8 cellular contexts compared by ENCODE assay signal in genomic region chr19:17718988-17719711, GRCh38. TPM values are rescaled to one million over a fixed set of nuclear protein-coding genes. Genes with fewer than 3 reads are reported as not detected.
A peak's percentile ranks its signal among the peaks of the same experiment; 100 is the strongest.
DNase-seq lines count a peak whose midpoint lies in the region; ATAC-seq and TF ChIP-seq lines count a peak whose summit lies in the region.

MAP1S (plus strand) TSS chr19:17719480; CDS start chr19:17719503, 23 bp downstream.

- H3K36me3 ChIP-seq in subcutaneous abdominal adipose tissue (ENCODE audit: control insufficient read depth in 5 of 5, insufficient read depth in 5 of 5, low read length in 5 of 5): peaks cover 0 to 9% (median 6%) of the 10 kb centered on the region in 5 donors

- DNase-seq in AG08395 (ENCODE audit: low spot score) (peak; percentile 78), HL-60 (ENCODE audit: low read depth in 1 of 2, low spot score in 1 of 2) (peak; percentile 45 to 80), RKO (ENCODE audit: low spot score) (peak; percentile 73), foreskin fibroblast (peak; percentile 52 to 76), neural crest cell (ENCODE audit: low read depth, low spot score) (peak; percentile 82)
- peak; percentile 44 for DNase-seq in activated effector memory CD4-positive, alpha-beta T cell treated with Interleukin-2 at 50 U/mL for 16 hours

- TF ChIP-seq CTCF in HL-60 (IDR thresholded peaks at IDR 0.05; ENCODE audit: insufficient read depth, low read length) (no peak), foreskin fibroblast (IDR thresholded peaks at IDR 0.05; ENCODE audit: low read depth, low read length) (no peak), neural crest cell (conservative IDR thresholded peaks at IDR 0.05) (no peak)

- H3K4me3 Mint-ChIP-seq in neural crest cell: peak within 1 kb of the TSS; percentile 96

- H3K9ac ChIP-seq in subcutaneous abdominal adipose tissue (ENCODE audit: low read length in 5 of 5): peak within 1 kb of the TSS; percentile 68 to 94 (median 87)

- ATAC-seq in GM19023 (IDR thresholded peaks at IDR 0.05; ENCODE audit: unreplicated experiment): peak; percentile 79

- H3K36me3 Mint-ChIP-seq in neural crest cell (ENCODE audit: low read depth): no peaks in the 10 kb centered on the region

- H3K4me1 ChIP-seq in subcutaneous abdominal adipose tissue (ENCODE audit: control insufficient read depth in 5 of 5, insufficient read depth in 5 of 5, low read length in 5 of 5): peaks cover 12 to 56% (median 52%) of the 10 kb centered on the region in 5 donors

- no peaks in the 10 kb centered on the region for H3K27me3 Mint-ChIP-seq in neural crest cell (ENCODE audit: low read depth)

- H3K4me3 ChIP-seq in HL-60 (replicated peaks; ENCODE audit: insufficient read depth, low read length): peak within 1 kb of the TSS; percentile 98
- H3K4me3 ChIP-seq in foreskin fibroblast (ENCODE audit: low read depth in 1 of 2, low read length in 2 of 2): peak within 1 kb of the TSS; percentile 81 to 93
- peak within 1 kb of the TSS; percentile 81 to 91 (median 89) for H3K4me3 ChIP-seq in subcutaneous abdominal adipose tissue (ENCODE audit: low read depth in 1 of 5, low read length in 5 of 5)

- H3K27ac ChIP-seq in HL-60 (replicated peaks) (peak within 1 kb of the TSS; percentile 73), subcutaneous abdominal adipose tissue (ENCODE audit: low read depth, low read length) (peak within 1 kb of the TSS; percentile 37)

- peaks cover 31% of the 10 kb centered on the region for H3K4me1 Mint-ChIP-seq in neural crest cell

- H3K9me3 ChIP-seq in subcutaneous abdominal adipose tissue (ENCODE audit: control insufficient read depth in 5 of 5, low read length in 5 of 5): no peaks in the 10 kb centered on the region

- no peaks in the 10 kb centered on the region for H3K9me3 Mint-ChIP-seq in neural crest cell

- H3K27me3 ChIP-seq in HL-60 (ENCODE audit: insufficient read depth, poor library complexity, severe bottlenecking) (no peaks in the 10 kb centered on the region), subcutaneous abdominal adipose tissue (ENCODE audit: control insufficient read depth in 5 of 5, insufficient read depth in 4 of 5, low read length in 5 of 5) (no peaks in the 10 kb centered on the region)

- peak within 1 kb of the TSS; percentile 95 for H3K27ac Mint-ChIP-seq in neural crest cell (ENCODE audit: unreplicated experiment)

RNA-seq across cellular contexts. Expression of gene MAP1S, which starts in this region (rescaled TPM):
- total RNA-seq in neural crest cell: 91.8 and 93.4 TPM in 2 replicates

Comparison
In these comparisons a context has a peak if more than half of its experiments do, and no peak if none do; other contexts are left out.
1. Peak in every context shown above with its lines: DNase-seq, ATAC-seq, H3K4me3 ChIP-seq and H3K27ac ChIP-seq.